Comparison of ENCODE assay signal across 11 cellular contexts in the genomic region with DNA sequence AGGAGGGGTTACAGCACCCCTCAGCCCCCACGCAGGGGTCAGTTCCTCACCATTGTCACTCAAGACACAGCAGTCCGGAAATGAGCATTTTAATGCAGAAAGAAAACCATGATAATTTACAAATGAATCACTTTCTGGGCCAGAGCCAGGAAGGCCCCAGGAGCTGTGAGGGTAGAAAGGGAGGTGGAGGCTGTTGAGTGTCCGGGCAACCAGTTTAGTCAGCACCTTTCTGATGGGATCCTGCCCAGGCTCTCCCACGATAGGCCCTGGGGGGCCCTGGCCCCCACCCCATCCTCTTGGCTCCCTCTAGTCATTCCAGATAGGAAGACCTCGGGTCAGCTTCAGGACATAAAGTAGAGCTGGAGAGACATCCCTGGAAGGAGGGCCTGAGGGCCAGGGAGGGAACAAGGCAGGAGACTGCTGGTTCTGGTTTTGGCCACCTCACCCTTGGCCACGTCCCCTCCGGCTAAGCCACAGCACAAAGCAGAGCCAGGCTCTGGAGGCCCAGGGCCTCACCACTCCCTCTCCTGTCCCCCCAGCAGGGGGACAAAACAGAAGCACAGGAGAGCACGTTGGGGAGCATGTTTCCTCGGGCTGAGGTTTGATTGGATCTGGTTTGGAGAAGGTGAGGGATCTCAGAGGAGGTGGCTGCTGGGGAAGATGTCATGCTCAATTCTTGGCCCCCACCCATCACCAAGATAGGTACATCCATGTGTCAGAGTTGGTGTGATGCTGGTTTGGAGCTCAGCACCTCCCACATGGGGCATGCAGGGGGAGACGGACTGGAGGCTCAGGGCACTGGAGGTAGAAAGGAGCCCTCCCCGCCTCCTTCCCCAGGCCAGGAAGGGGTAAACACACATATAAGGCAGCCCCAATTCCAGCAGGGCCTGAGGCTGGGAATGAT. TPM values are rescaled to one million over a fixed set of nuclear protein-coding genes. Genes with fewer than 3 reads are reported as not detected.
A peak's percentile ranks its signal among the peaks of the same experiment; 100 is the strongest.
DNase-seq lines count a peak whose midpoint lies in the region; ATAC-seq and TF ChIP-seq lines count a peak whose summit lies in the region.
"Had no signal": no experiment of that assay in that cellular context is flagged by ENCODE, and none has a peak within 500 bp of the region (broad histone marks: within the 10 kb centered on the region; RNA-seq: fewer than 3 reads in every experiment).

No MANE protein-coding gene starts in this region.

- H2AFZ ChIP-seq in trophoblast cell (ENCODE audit: insufficient read depth, low read length, poor library complexity), result no peak overlapping the region

- no peak overlapping the region for H3K14ac ChIP-seq in trophoblast cell (ENCODE audit: low read length)

- H3K36me3 ChIP-seq in RWPE2 (ENCODE audit: low read depth), result no peaks in the 10 kb centered on the region
- peaks cover 18 to 32% of the 10 kb centered on the region in 2 experiments for H3K36me3 ChIP-seq in trophoblast cell (ENCODE audit: control insufficient read depth in 1 of 2, insufficient read depth in 2 of 2, low read length in 2 of 2)

- H2BK12ac ChIP-seq in trophoblast cell (ENCODE audit: low read length), result peak overlapping the region; percentile 15

- WGBS in trophoblast cell (ENCODE audit: extremely low coverage, insufficient coverage, insufficient read length), result no CpG with 5 or more reads among the region's 11 CpGs

- H3K4me2 ChIP-seq in trophoblast cell (ENCODE audit: low read length), result no peak overlapping the region

- H4K8ac ChIP-seq in trophoblast cell (ENCODE audit: low read depth, low read length), result no peak overlapping the region

- peak overlapping the region in 1 of 2 donors; percentile 77 for H3K27ac Mint-ChIP-seq in activated naive CD4-positive, alpha-beta T cell treated with anti-CD3 and anti-CD28 coated beads, Interleukin-2, amount 50 U/mL, for 72 hours

- H3K4me1 ChIP-seq in RWPE2 (ENCODE audit: insufficient read depth, poor library complexity, severe bottlenecking) (peaks cover 31% of the 10 kb centered on the region), trophoblast cell (ENCODE audit: control insufficient read depth in 1 of 2, insufficient read depth in 2 of 2, low read length in 2 of 2) (peaks cover 0 to 8% of the 10 kb centered on the region in 2 experiments)

- H3K23ac ChIP-seq in trophoblast cell (ENCODE audit: low read length), result no peak overlapping the region

- H4K12ac ChIP-seq in trophoblast cell (ENCODE audit: low read depth, low read length), result no peak overlapping the region

- peak overlapping the region; percentile 83 for H3K27ac ChIP-seq in RWPE2 (ENCODE audit: poor library complexity, severe bottlenecking)
- no peak overlapping the region for H3K27ac ChIP-seq in trophoblast cell (ENCODE audit: low read depth, low read length)
- H3K27ac ChIP-seq: VCaP had no signal

- H2AK5ac ChIP-seq in trophoblast cell (ENCODE audit: low read length), result no peak overlapping the region

- no peaks in the 10 kb centered on the region for H3K9me3 Mint-ChIP-seq in activated naive CD4-positive, alpha-beta T cell treated with anti-CD3 and anti-CD28 coated beads, Interleukin-2, amount 50 U/mL, for 72 hours

- DNase-seq in ELF-1 (ENCODE audit: low read depth, low spot score) (peak; percentile 49), RWPE2 (ENCODE audit: low spot score) (peak; percentile 82), trophoblast cell (peak; percentile 62 to 67), NCI-H345 treated with DMSO at 0.1 percent for 48 hours (lab: John Stamatoyannopoulos, UW; ENCODE audit: unreplicated experiment) (no peak), HuH-7.5 (ENCODE audit: low spot score) (no peak), CD1c-positive myeloid dendritic cell (ENCODE audit: extremely low spot score) (no peak)
- DNase-seq in activated naive CD4-positive, alpha-beta T cell treated with anti-CD3 and anti-CD28 coated beads, Interleukin-2, amount 50 U/mL, for 72 hours (ENCODE audit: low spot score in 2 of 2), result no peak
- DNase-seq: MV-4-11 had no signal

- no peak overlapping the region for H3K18ac ChIP-seq in trophoblast cell (ENCODE audit: low read length)

- no peak overlapping the region for H4K91ac ChIP-seq in trophoblast cell (ENCODE audit: low read depth, low read length)

- no peak overlapping the region for H3K4ac ChIP-seq in trophoblast cell (ENCODE audit: low read depth, low read length)

- no peaks in the 10 kb centered on the region for H3K9me3 ChIP-seq in RWPE2 (ENCODE audit: severe bottlenecking)
- H3K9me3 ChIP-seq in trophoblast cell (ENCODE audit: insufficient read depth, low read depth, low read length), result no peaks in the 10 kb centered on the region
- H3K9me3 ChIP-seq: HAP-1 had no signal

- no peak overlapping the region for H2BK120ac ChIP-seq in trophoblast cell (ENCODE audit: insufficient read depth, low read length, poor library complexity)

- peaks cover 2% of the 10 kb centered on the region for H3K79me1 ChIP-seq in trophoblast cell (ENCODE audit: low read length)

- no peaks in the 10 kb centered on the region for H3K79me2 ChIP-seq in trophoblast cell (ENCODE audit: control insufficient read depth, insufficient read depth, low read length, poor library complexity)

- H3K27me3 ChIP-seq in RWPE2 (ENCODE audit: insufficient read depth, poor library complexity, severe bottlenecking) (no peaks in the 10 kb centered on the region), trophoblast cell (ENCODE audit: insufficient read depth, low read length) (no peaks in the 10 kb centered on the region)

- H3K4me3 ChIP-seq in RWPE2 (ENCODE audit: severe bottlenecking) (no peak overlapping the region), trophoblast cell (ENCODE audit: low read depth, low read length) (no peak overlapping the region)
- H3K4me3 ChIP-seq: HAP-1 had no signal

- no peak for TF ChIP-seq CTCF in RWPE2 (IDR thresholded peaks at IDR 0.05; ENCODE audit: poor library complexity, severe bottlenecking)

- ATAC-seq in RWPE2 (ENCODE audit: low read depth) (peak; percentile 67), esophagus mucosa (peak; percentile 13)
- no peak for ATAC-seq in activated naive CD4-positive, alpha-beta T cell treated with anti-CD3 and anti-CD28 coated beads, Interleukin-2, amount 50 U/mL, for 72 hours

- no peak overlapping the region for H2BK5ac ChIP-seq in trophoblast cell (ENCODE audit: low read depth, low read length, poor library complexity)

- no peak overlapping the region for H3K9ac ChIP-seq in trophoblast cell (ENCODE audit: low read length)

- H3K36me3 Mint-ChIP-seq in activated naive CD4-positive, alpha-beta T cell treated with anti-CD3 and anti-CD28 coated beads, Interleukin-2, amount 50 U/mL, for 72 hours, result no peaks in the 10 kb centered on the region

RNA-seq across cellular contexts. Expression of a gene that starts 20.6 kb away (rescaled TPM):
- 2.8 TPM for total RNA-seq in esophagus mucosa
- 7.7 and 8.1 TPM in 2 replicates for polyA plus RNA-seq in trophoblast cell (2013)
- total RNA-seq in activated naive CD4-positive, alpha-beta T cell treated with anti-CD3 and anti-CD28 coated beads, Interleukin-2, amount 50 U/mL, for 72 hours, result 1 to 10 TPM in 1 of 2 donors, under 1 TPM in 1; 0.84 to 1.6 TPM

RNA-seq across cellular contexts. Expression of a gene that starts 34.9 kb away (rescaled TPM):
- total RNA-seq in esophagus mucosa, result not detected
- 0.04 TPM in 1 of 2 replicates, not detected in the other for polyA plus RNA-seq in trophoblast cell (2013)
- not detected for total RNA-seq in activated naive CD4-positive, alpha-beta T cell treated with anti-CD3 and anti-CD28 coated beads, Interleukin-2, amount 50 U/mL, for 72 hours

RNA-seq across cellular contexts. Expression of a gene that starts 58.3 kb away (rescaled TPM):
- 10.4 TPM for total RNA-seq in esophagus mucosa
- polyA plus RNA-seq in trophoblast cell (2013), result 79.8 and 85.3 TPM in 2 replicates
- total RNA-seq in activated naive CD4-positive, alpha-beta T cell treated with anti-CD3 and anti-CD28 coated beads, Interleukin-2, amount 50 U/mL, for 72 hours, result under 1 TPM in 1 of 2 donors, not detected in 1; 0.73 TPM

Comparison
In these comparisons a context has a peak if more than half of its experiments do, and no peak if none do; other contexts are left out.
1. DNase-seq: peak in ELF-1 (single experiment), RWPE2 (single experiment) and trophoblast cell (2 of 2); none in NCI-H345 treated with DMSO at 0.1 percent for 48 hours (single experiment), HuH-7.5 (single experiment), CD1c-positive myeloid dendritic cell (single experiment) and activated naive CD4-positive, alpha-beta T cell treated with anti-CD3 and anti-CD28 coated beads, Interleukin-2, amount 50 U/mL, for 72 hours (0 of 2).
2. ATAC-seq: peak in RWPE2 (single experiment) and esophagus mucosa (single experiment); none in activated naive CD4-positive, alpha-beta T cell treated with anti-CD3 and anti-CD28 coated beads, Interleukin-2, amount 50 U/mL, for 72 hours (0 of 2).